ENCODE assay signal across 21 cellular contexts in genomic region chr3:98808071-98808470, GRCh38.
"Had no signal": no experiment of that assay in that cellular context is flagged by ENCODE, and none has a peak within 500 bp of the region (broad histone marks: within the 10 kb centered on the region; RNA-seq: fewer than 3 reads in every experiment).

No MANE protein-coding gene starts in this region.

- H3K79me2 ChIP-seq: hepatocyte had no signal

- H3K9me3 Mint-ChIP-seq: dendritic cell treated with granulocyte-macrophage colony-stimulating factor and Interleukin-4, amounts not matched to agents 40 ng/mL and 50 ng/mL, for 4 days; effector memory CD8-positive, alpha-beta T cell had no signal

- H3K4me1 ChIP-seq: psoas muscle, transverse colon had no signal

- H2AFZ ChIP-seq: hepatocyte had no signal

- H3K27ac ChIP-seq: hepatocyte, psoas muscle, right lobe of liver, stomach, thoracic aorta, transverse colon had no signal

- H3K27ac Mint-ChIP-seq: dendritic cell treated with granulocyte-macrophage colony-stimulating factor and Interleukin-4, amounts not matched to agents 40 ng/mL and 50 ng/mL, for 4 days; effector memory CD8-positive, alpha-beta T cell; naive thymus-derived CD4-positive, alpha-beta T cell; nephron progenitor cell had no signal

- H3K4me1 Mint-ChIP-seq: nephron progenitor cell had no signal

- H3K9me3 ChIP-seq: psoas muscle, right lobe of liver, stomach, thoracic aorta, transverse colon had no signal

- FAIRE-seq: colon had no signal

- DNase-seq: effector memory CD8-positive, alpha-beta T cell; erythroblast; foreskin keratinocyte; head of caudate nucleus; left colon; left ventricle myocardium superior; naive thymus-derived CD4-positive, alpha-beta T cell; nephron progenitor cell; psoas muscle; retina; right lobe of liver; stimulated activated CD4-positive, alpha-beta T cell treated with anti-CD3 and anti-CD28 coated beads, Interleukin-2, amount 100 ng/mL, for 24 hours; stimulated activated naive CD4-positive, alpha-beta T cell; stomach; substantia nigra; transverse colon had no signal

- H3K4me3 Mint-ChIP-seq: dendritic cell treated with granulocyte-macrophage colony-stimulating factor and Interleukin-4, amounts not matched to agents 40 ng/mL and 50 ng/mL, for 4 days; effector memory CD8-positive, alpha-beta T cell; naive thymus-derived CD4-positive, alpha-beta T cell; nephron progenitor cell had no signal

- H3K27me3 ChIP-seq: foreskin keratinocyte, hepatocyte, right lobe of liver, stomach, transverse colon had no signal

- ATAC-seq: effector memory CD8-positive, alpha-beta T cell; left colon; left ventricle myocardium superior; naive thymus-derived CD4-positive, alpha-beta T cell; psoas muscle; right lobe of liver had no signal

- H3K4me3 ChIP-seq: hepatocyte, lung, psoas muscle, right lobe of liver, stomach, thoracic aorta, transverse colon had no signal

- H3K27me3 Mint-ChIP-seq: dendritic cell treated with granulocyte-macrophage colony-stimulating factor and Interleukin-4, amounts not matched to agents 40 ng/mL and 50 ng/mL, for 4 days; naive thymus-derived CD4-positive, alpha-beta T cell had no signal

- H3K4me2 ChIP-seq: hepatocyte had no signal
